ENCODE assay signal across 21 cellular contexts in genomic region chr3:106619-107018, GRCh38.
DNase-seq lines count a peak whose midpoint lies in the region; ATAC-seq and TF ChIP-seq lines count a peak whose summit lies in the region.
"Had no signal": no experiment of that assay in that cellular context is flagged by ENCODE, and none has a peak within 500 bp of the region (broad histone marks: within the 10 kb centered on the region; RNA-seq: fewer than 3 reads in every experiment).

No MANE protein-coding gene starts in this region.

- ATAC-seq in heart left ventricle (peak; percentile 39 to 96 (median 74)), psoas muscle (no peak), HG03571 (IDR thresholded peaks at IDR 0.05; ENCODE audit: unreplicated experiment) (no peak)
- ATAC-seq: GM23338 had no signal

- no peaks in the 10 kb centered on the region for H3K9me3 Mint-ChIP-seq in Caco-2 (ENCODE audit: unreplicated experiment)

- no peaks in the 10 kb centered on the region for H3K36me3 Mint-ChIP-seq in Caco-2 (ENCODE audit: insufficient read depth, unreplicated experiment)
- H3K36me3 Mint-ChIP-seq: CD4-positive, CD25-positive, alpha-beta regulatory T cell; CD8-positive, alpha-beta memory T cell had no signal

- no peak overlapping the region for H4K5ac ChIP-seq in mesendoderm (ENCODE audit: low read length)

- H3K4me3 ChIP-seq in OCI-LY1 (ENCODE audit: low read depth, low read length, poor library complexity, severe bottlenecking) (no peak overlapping the region), heart left ventricle (no peak overlapping the region), mesendoderm (ENCODE audit: low read length) (no peak overlapping the region), psoas muscle (no peak overlapping the region), Caco-2 (ENCODE audit: low read depth, low read length) (no peak overlapping the region)
- H3K4me3 ChIP-seq: GM23338 had no signal

- H3K4me1 ChIP-seq in OCI-LY1 (ENCODE audit: insufficient read depth, low read length, severe bottlenecking) (peaks cover 45% of the 10 kb centered on the region), heart left ventricle (no peaks in the 10 kb centered on the region), mesendoderm (ENCODE audit: control insufficient read depth, low read depth, low read length) (no peaks in the 10 kb centered on the region), psoas muscle (no peaks in the 10 kb centered on the region), Caco-2 (no peaks in the 10 kb centered on the region)
- H3K4me1 ChIP-seq: BE2C had no signal

- H3K56ac ChIP-seq in mesendoderm (ENCODE audit: low read length): no peak overlapping the region

- no peak overlapping the region for H3K4me3 Mint-ChIP-seq in Caco-2 (ENCODE audit: unreplicated experiment)
- H3K4me3 Mint-ChIP-seq: CD4-positive, CD25-positive, alpha-beta regulatory T cell; CD8-positive, alpha-beta memory T cell; GM23338 had no signal

- H3K27me3 ChIP-seq in OCI-LY1 (ENCODE audit: insufficient read depth, low read length): no peaks in the 10 kb centered on the region
- no peaks in the 10 kb centered on the region for H3K27me3 ChIP-seq in heart left ventricle
- no peaks in the 10 kb centered on the region for H3K27me3 ChIP-seq in mesendoderm (ENCODE audit: insufficient read depth, low read length, poor library complexity)
- H3K27me3 ChIP-seq in psoas muscle (ENCODE audit: insufficient read depth in 3 of 3, low read length in 2 of 3): no peaks in the 10 kb centered on the region
- no peaks in the 10 kb centered on the region for H3K27me3 ChIP-seq in Caco-2 (replicated peaks; ENCODE audit: control insufficient read depth, insufficient read depth, low read length)
- H3K27me3 ChIP-seq: BE2C had no signal

- H3K27ac ChIP-seq in OCI-LY1 (ENCODE audit: low read depth, low read length, poor library complexity, severe bottlenecking): peak overlapping the region; percentile 85
- H3K27ac ChIP-seq in heart left ventricle: no peak overlapping the region
- H3K27ac ChIP-seq in mesendoderm (ENCODE audit: low read depth, low read length): no peak overlapping the region
- H3K27ac ChIP-seq in psoas muscle: no peak overlapping the region
- H3K27ac ChIP-seq: HL-60 had no signal

- H3K9ac ChIP-seq in OCI-LY1 (ENCODE audit: low read length): peak overlapping the region; percentile 34; the same call in 1 of the 2 replicates
- no peak overlapping the region for H3K9ac ChIP-seq in mesendoderm (ENCODE audit: low read length)

- no peak overlapping the region for H2BK120ac ChIP-seq in mesendoderm (ENCODE audit: low read depth, low read length)

- DNase-seq in NCI-H748 (lab: John Stamatoyannopoulos, UW; ENCODE audit: unreplicated experiment): peak; percentile 44
- DNase-seq in NCI-H748 treated with DMSO at 0.1 percent for 48 hours (lab: John Stamatoyannopoulos, UW): no peak
- peak in 2 of 5 donors; percentile 29 to 33 for DNase-seq in heart left ventricle
- DNase-seq in mesendoderm: peak; percentile 61
- no peak for DNase-seq in psoas muscle
- DNase-seq in Caco-2: no peak
- DNase-seq: ACHN; BE2C; C1 segment of cervical spinal cord; CD4-positive, CD25-positive, alpha-beta regulatory T cell; CD8-positive, alpha-beta memory T cell; COR-L47; DMS153; DMS79; GDM1; HCEC 1CT; IMR-90 had no signal

- no peak overlapping the region for H3K18ac ChIP-seq in mesendoderm (ENCODE audit: low read length)

- POLR2A ChIA-PET in Caco-2 (lab: Charles Lee): no interaction called here

- H4K20me1 ChIP-seq in OCI-LY1 (ENCODE audit: insufficient read depth, low read length): no peaks in the 10 kb centered on the region

- H2AK5ac ChIP-seq in mesendoderm (ENCODE audit: low read length): no peak overlapping the region

- no peaks in the 10 kb centered on the region for H3K27me3 Mint-ChIP-seq in Caco-2 (ENCODE audit: insufficient read depth, unreplicated experiment)
- H3K27me3 Mint-ChIP-seq: CD4-positive, CD25-positive, alpha-beta regulatory T cell had no signal

- no peak overlapping the region for H2BK15ac ChIP-seq in mesendoderm (replicated peaks; ENCODE audit: low read depth)

- H3K4ac ChIP-seq in mesendoderm (ENCODE audit: low read depth, low read length): no peak overlapping the region

- H3K4me2 ChIP-seq in OCI-LY1 (ENCODE audit: low read length) (peak overlapping the region; percentile 30), mesendoderm (ENCODE audit: low read length) (no peak overlapping the region)
- H3K4me2 ChIP-seq: GM23338 had no signal

- no TSS peak for BruUV-seq in Caco-2 (replicated peaks; lab: Mats Ljungman, UMichigan)

- no peak overlapping the region for H3K23ac ChIP-seq in mesendoderm (ENCODE audit: low read length)

- no peak overlapping the region for H4K8ac ChIP-seq in mesendoderm (ENCODE audit: low read depth, low read length)

- H3K9me2 ChIP-seq in OCI-LY1 (ENCODE audit: low read depth, low read length): no peaks in the 10 kb centered on the region

- no peaks in the 10 kb centered on the region for H3F3A ChIP-seq in OCI-LY1 (ENCODE audit: insufficient read depth, low read length)

- CTCF ChIA-PET in Caco-2 (lab: Charles Lee): no interaction called here

- H2AFZ ChIP-seq in OCI-LY1 (ENCODE audit: low read length): peak overlapping the region; percentile 4; the same call in 1 of the 2 replicates
- H2AFZ ChIP-seq: GM23338 had no signal

- H3K79me2 ChIP-seq in OCI-LY1 (ENCODE audit: insufficient read depth, low read length) (no peaks in the 10 kb centered on the region), mesendoderm (ENCODE audit: control insufficient read depth, insufficient read depth, low read length) (no peaks in the 10 kb centered on the region)

- TF ChIP-seq POLR2A in heart left ventricle (IDR thresholded peaks at IDR 0.05): no peak

- no peak overlapping the region for H3K27ac Mint-ChIP-seq in Caco-2 (ENCODE audit: unreplicated experiment)
- H3K27ac Mint-ChIP-seq: CD4-positive, CD25-positive, alpha-beta regulatory T cell; CD8-positive, alpha-beta memory T cell; GM23338 had no signal

- H3K79me1 ChIP-seq in mesendoderm (ENCODE audit: low read length): no peaks in the 10 kb centered on the region

- intact Hi-C loops in heart left ventricle (cut with DNase I) (no loop called here), psoas muscle (cut with DNase I) (no loop called here), Caco-2 (cut with micrococcal nuclease; ENCODE audit: unreplicated experiment) (no loop called here)

- H3K9me3 ChIP-seq in OCI-LY1 (ENCODE audit: low read length) (no peaks in the 10 kb centered on the region), heart left ventricle (no peaks in the 10 kb centered on the region), psoas muscle (no peaks in the 10 kb centered on the region), Caco-2 (no peaks in the 10 kb centered on the region)
- H3K9me3 ChIP-seq: BE2C had no signal

- whole genome bisulfite sequencing in heart left ventricle, 4 donors: 50 to 65% (median 62%) methylated on average over 2 of the region's 2 CpGs
- WGBS in mesendoderm (ENCODE audit: extremely low coverage, insufficient coverage, low lambda C conversion rate): no CpG with 5 or more reads among the region's 2 CpGs
- 89 to 98% (median 95%) methylated on average over 2 of the region's 2 CpGs for WGBS in psoas muscle, 3 donors

- H3K36me3 ChIP-seq in OCI-LY1 (ENCODE audit: insufficient read depth, low read length): no peaks in the 10 kb centered on the region
- H3K36me3 ChIP-seq in heart left ventricle: no peaks in the 10 kb centered on the region
- H3K36me3 ChIP-seq in mesendoderm (ENCODE audit: control insufficient read depth, insufficient read depth, low read length): no peaks in the 10 kb centered on the region
- no peaks in the 10 kb centered on the region for H3K36me3 ChIP-seq in psoas muscle (ENCODE audit: insufficient read depth in 1 of 2, low read depth in 1 of 2)
- no peaks in the 10 kb centered on the region for H3K36me3 ChIP-seq in Caco-2 (ENCODE audit: control insufficient read depth, insufficient read depth, low read length)
- H3K36me3 ChIP-seq: BE2C had no signal

- no peaks in the 10 kb centered on the region for H3K4me1 Mint-ChIP-seq in Caco-2 (ENCODE audit: low read depth, unreplicated experiment)
- H3K4me1 Mint-ChIP-seq: CD4-positive, CD25-positive, alpha-beta regulatory T cell; CD8-positive, alpha-beta memory T cell; GM23338 had no signal

- H2BK5ac ChIP-seq in mesendoderm (ENCODE audit: low read length): no peak overlapping the region

- no peak for TF ChIP-seq CTCF in OCI-LY1 (IDR thresholded peaks at IDR 0.05; ENCODE audit: low read length)
- TF ChIP-seq CTCF in heart left ventricle (IDR thresholded peaks at IDR 0.05): no peak
- TF ChIP-seq CTCF in psoas muscle (IDR thresholded peaks at IDR 0.05): no peak
- TF ChIP-seq CTCF in Caco-2 (IDR thresholded peaks at IDR 0.05; ENCODE audit: insufficient read depth in 1 of 2, low read depth in 1 of 2, low read length in 1 of 2, severe bottlenecking in 1 of 2, unreplicated experiment in 1 of 2): no peak

Comparison
In these comparisons a context has a peak if more than half of its experiments do, and no peak if none do; other contexts are left out.
1. DNase-seq: peak in NCI-H748 (single experiment) and mesendoderm (single experiment); none in NCI-H748 treated with DMSO at 0.1 percent for 48 hours (single experiment), psoas muscle (0 of 2) and Caco-2 (0 of 2).
2. ATAC-seq: peak in heart left ventricle (4 of 4); none in psoas muscle (0 of 4) and HG03571 (single experiment).